In the genomic region with DNA sequence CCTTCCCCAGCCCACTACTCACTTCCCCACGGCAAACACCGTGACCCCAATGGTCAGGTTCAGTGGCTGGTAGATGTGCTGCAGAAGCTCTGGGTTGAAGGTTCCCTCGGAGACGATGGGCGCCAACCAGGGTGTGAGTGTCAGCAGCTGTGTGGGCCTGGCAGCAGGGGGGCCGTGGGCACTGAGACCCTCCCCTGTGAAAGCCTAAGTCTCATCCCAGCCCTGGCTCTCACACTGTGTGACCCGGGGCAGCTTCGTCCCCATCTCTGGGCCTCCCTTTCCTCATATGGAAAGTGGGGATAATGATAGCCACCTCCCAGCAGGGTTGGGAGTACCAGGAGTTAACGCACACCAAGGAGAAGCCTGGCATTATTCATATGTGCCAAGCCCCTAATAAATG, we compare ENCODE assay signal across 25 cellular contexts. TPM values are rescaled to one million over a fixed set of nuclear protein-coding genes. Genes with fewer than 3 reads are reported as not detected.
"Had no signal": no experiment of that assay in that cellular context is flagged by ENCODE, and none has a peak within 500 bp of the region (broad histone marks: within the 10 kb centered on the region; RNA-seq: fewer than 3 reads in every experiment).

No MANE protein-coding gene starts in this region.

- DNase-seq: activated CD8-positive, alpha-beta memory T cell treated with anti-CD3 and anti-CD28 coated beads, Interleukin-2, amount 10 ng/mL, durations not matched to agents 7 days and 5 days; activated CD8-positive, alpha-beta T cell treated with anti-CD3 and anti-CD28 coated beads for 36 hours; activated gamma-delta T cell treated with Interleukin-2 at 50 U/mL for 16 hours; activated T-cell treated with anti-CD3 and anti-CD28 coated beads for 4 hours; cortex of kidney; midbrain; stimulated activated CD4-positive, alpha-beta T cell treated with anti-CD3 and anti-CD28 coated beads, Interleukin-4, amount 100 ng/mL, for 1 hour; stimulated activated naive CD8-positive, alpha-beta T cell treated with anti-CD3 and anti-CD28 coated beads, Interleukin-15, Interleukin-2, amounts not matched to agents 100 U/mL and 50 U/mL, for 24 hours; substantia nigra; thyroid gland had no signal

- H3K36me3 ChIP-seq: pancreas, thyroid gland, upper lobe of right lung had no signal

- H3K4me1 Mint-ChIP-seq: activated CD4-positive, alpha-beta T cell treated with anti-CD3 and anti-CD28 coated beads, Interleukin-2, amount 10 ng/mL, durations not matched to agents 24 days and 14 days; activated CD8-positive, alpha-beta memory T cell treated with anti-CD3 and anti-CD28 coated beads, Interleukin-2, amount 10 ng/mL, durations not matched to agents 7 days and 5 days had no signal

- H3K4me3 ChIP-seq: adrenal gland, heart left ventricle, pancreas, thyroid gland, upper lobe of right lung had no signal

- H3K36me3 Mint-ChIP-seq: activated CD8-positive, alpha-beta memory T cell treated with anti-CD3 and anti-CD28 coated beads, Interleukin-2, amount 10 ng/mL, durations not matched to agents 7 days and 5 days; activated naive CD8-positive, alpha-beta T cell; natural killer cell treated with Interleukin-12 subunit alpha and Interleukin-12 subunit beta and Interleukin-15 and Interleukin-18, amount 100 ng/mL, for 72 hours had no signal

- ATAC-seq: activated CD4-positive, CD25-positive, alpha-beta regulatory T cell treated with anti-CD3 and anti-CD28 coated beads, Interleukin-2, amount 50 U/mL, for 24 hours; activated CD8-positive, alpha-beta memory T cell treated with anti-CD3 and anti-CD28 coated beads, Interleukin-2, amount 10 ng/mL, durations not matched to agents 7 days and 5 days; activated CD8-positive, alpha-beta T cell treated with anti-CD3 and anti-CD28 coated beads for 36 hours; heart left ventricle; natural killer cell treated with Interleukin-12 subunit alpha and Interleukin-12 subunit beta and Interleukin-15 and Interleukin-18, amount 100 ng/mL, for 72 hours; pancreas; stimulated activated naive CD8-positive, alpha-beta T cell treated with anti-CD3 and anti-CD28 coated beads, Interleukin-15, Interleukin-2, amounts not matched to agents 100 U/mL and 50 U/mL, for 24 hours; upper lobe of right lung had no signal

- H3K9me3 ChIP-seq: adrenal gland, heart left ventricle, pancreas, thyroid gland, upper lobe of right lung had no signal

- H3K27ac Mint-ChIP-seq: activated CD4-positive, alpha-beta T cell treated with anti-CD3 and anti-CD28 coated beads, Interleukin-2, amount 10 ng/mL, durations not matched to agents 24 days and 14 days; activated CD8-positive, alpha-beta memory T cell treated with anti-CD3 and anti-CD28 coated beads, Interleukin-2, amount 10 ng/mL, durations not matched to agents 7 days and 5 days; activated CD8-positive, alpha-beta T cell treated with anti-CD3 and anti-CD28 coated beads for 36 hours; activated naive CD8-positive, alpha-beta T cell; activated T-helper 1 cell treated with anti-CD3 and anti-CD28 coated beads, Interleukin-12 subunit alpha, Interleukin-12 subunit beta, Interleukin-2, Interleukin-4 antibody, amounts not matched to agents 30 ng/mL and 10 ng/mL and 1 ng/mL, durations not matched to agents 14 hours and 24 hours and 36 hours; natural killer cell treated with Interleukin-12 subunit alpha and Interleukin-12 subunit beta and Interleukin-15 and Interleukin-18, amount 100 ng/mL, for 72 hours had no signal

- H3K27me3 Mint-ChIP-seq: activated CD4-positive, alpha-beta T cell treated with anti-CD3 and anti-CD28 coated beads, Interleukin-2, amount 10 ng/mL, durations not matched to agents 24 days and 14 days; activated CD8-positive, alpha-beta memory T cell treated with anti-CD3 and anti-CD28 coated beads, Interleukin-2, amount 10 ng/mL, durations not matched to agents 7 days and 5 days; activated CD8-positive, alpha-beta T cell treated with anti-CD3 and anti-CD28 coated beads for 36 hours; activated naive CD8-positive, alpha-beta T cell had no signal

- H3K27ac ChIP-seq: adrenal gland, epithelial cell of prostate, heart left ventricle, pancreas, thyroid gland, upper lobe of right lung, VCaP had no signal

- FAIRE-seq: astrocyte, pancreas had no signal

- H3K9me3 Mint-ChIP-seq: activated CD4-positive, alpha-beta T cell treated with anti-CD3 and anti-CD28 coated beads, Interleukin-2, amount 10 ng/mL, durations not matched to agents 24 days and 14 days; activated CD8-positive, alpha-beta T cell treated with anti-CD3 and anti-CD28 coated beads for 36 hours; activated T-helper 1 cell treated with anti-CD3 and anti-CD28 coated beads, Interleukin-12 subunit alpha, Interleukin-12 subunit beta, Interleukin-2, Interleukin-4 antibody, amounts not matched to agents 30 ng/mL and 10 ng/mL and 1 ng/mL, durations not matched to agents 14 hours and 24 hours and 36 hours; natural killer cell treated with Interleukin-12 subunit alpha and Interleukin-12 subunit beta and Interleukin-15 and Interleukin-18, amount 100 ng/mL, for 72 hours had no signal

- H3K4me1 ChIP-seq: adrenal gland, pancreas, thyroid gland had no signal

- H3K27me3 ChIP-seq: adrenal gland, heart left ventricle, pancreas, thyroid gland, upper lobe of right lung had no signal

- H3K4me3 Mint-ChIP-seq: activated CD4-positive, alpha-beta T cell treated with anti-CD3 and anti-CD28 coated beads, Interleukin-2, amount 10 ng/mL, durations not matched to agents 24 days and 14 days; activated CD8-positive, alpha-beta memory T cell treated with anti-CD3 and anti-CD28 coated beads, Interleukin-2, amount 10 ng/mL, durations not matched to agents 7 days and 5 days; activated CD8-positive, alpha-beta T cell treated with anti-CD3 and anti-CD28 coated beads for 36 hours; activated naive CD8-positive, alpha-beta T cell; activated T-helper 1 cell treated with anti-CD3 and anti-CD28 coated beads, Interleukin-12 subunit alpha, Interleukin-12 subunit beta, Interleukin-2, Interleukin-4 antibody, amounts not matched to agents 30 ng/mL and 10 ng/mL and 1 ng/mL, durations not matched to agents 14 hours and 24 hours and 36 hours; natural killer cell treated with Interleukin-12 subunit alpha and Interleukin-12 subunit beta and Interleukin-15 and Interleukin-18, amount 100 ng/mL, for 72 hours had no signal

RNA-seq across cellular contexts. Expression of gene OBP2B, which starts 53.9 kb away (rescaled TPM):
- total RNA-seq: activated CD4-positive, alpha-beta T cell treated with anti-CD3 and anti-CD28 coated beads, Interleukin-2, amount 10 ng/mL, durations not matched to agents 24 days and 14 days; activated CD8-positive, alpha-beta memory T cell treated with anti-CD3 and anti-CD28 coated beads, Interleukin-2, amount 10 ng/mL, durations not matched to agents 7 days and 5 days; activated CD8-positive, alpha-beta T cell treated with anti-CD3 and anti-CD28 coated beads for 36 hours; activated T-helper 1 cell treated with anti-CD3 and anti-CD28 coated beads, Interleukin-12 subunit alpha, Interleukin-12 subunit beta, Interleukin-2, Interleukin-4 antibody, amounts not matched to agents 30 ng/mL and 10 ng/mL and 1 ng/mL, durations not matched to agents 14 hours and 24 hours and 36 hours; astrocyte; fibroblast of villous mesenchyme; heart left ventricle; natural killer cell treated with Interleukin-12 subunit alpha and Interleukin-12 subunit beta and Interleukin-15 and Interleukin-18, amount 100 ng/mL, for 72 hours; pancreas; pulmonary artery endothelial cell; T-helper 2 cell treated with Interferon-gamma antibody and Interleukin-4, amounts not matched to agents 100 ng/mL and 5 ng/mL, for 36 hours; thyroid gland; upper lobe of right lung had no signal
- polyA plus RNA-seq: adrenal gland, pancreas had no signal
